25 cellular contexts compared by ENCODE assay signal in genomic region chr11:15148181-15148580, GRCh38. TPM values are rescaled to one million over a fixed set of nuclear protein-coding genes. Genes with fewer than 3 reads are reported as not detected.
"Had no signal": no experiment of that assay in that cellular context is flagged by ENCODE, and none has a peak within 500 bp of the region (broad histone marks: within the 10 kb centered on the region; RNA-seq: fewer than 3 reads in every experiment).

No MANE protein-coding gene starts in this region.

- DNase-seq: activated B cell treated with CpG ODN at 0.5 μM for 24 hours; activated CD4-positive, alpha-beta memory T cell treated with anti-CD3 and anti-CD28 coated beads for 36 hours; activated CD4-positive, alpha-beta T cell treated with anti-CD3 and anti-CD28 coated beads for 4 hours; activated gamma-delta T cell treated with Interleukin-2 at 50 U/mL for 16 hours; activated T-cell treated with anti-CD3 and anti-CD28 coated beads for 4 hours; amniotic stem cell; brain microvascular endothelial cell; cerebellar nuclear complex; dermis blood vessel endothelial cell; effector memory CD4-positive, alpha-beta T cell; gastrocnemius medialis; heart left ventricle; immature natural killer cell; mesenchymal stem cell; mucosa of descending colon; naive B cell; pancreas; spleen; stimulated activated naive B cell treated with anti-CD40 and anti-IgM and Interleukin-4, amounts not matched to agents 10 μg/mL and 1 μg/mL and 100 μg/mL, for 72 hours; T-cell; upper lobe of right lung had no signal

- H3K9me3 Mint-ChIP-seq: activated B cell treated with CpG ODN at 0.5 μM for 24 hours; activated CD4-positive, alpha-beta memory T cell treated with anti-CD3 and anti-CD28 coated beads for 36 hours; activated naive CD4-positive, alpha-beta T cell treated with anti-CD3 and anti-CD28 coated beads, Interleukin-2, amount 50 U/mL, for 72 hours; activated T-helper 1 cell treated with anti-CD3 and anti-CD28 coated beads, Interleukin-12 subunit alpha, Interleukin-12 subunit beta, Interleukin-2, Interleukin-4 antibody, amounts not matched to agents 30 ng/mL and 10 ng/mL and 1 ng/mL, durations not matched to agents 14 hours and 24 hours and 36 hours; neural crest cell; stimulated activated naive B cell treated with anti-CD40 and anti-IgM and Interleukin-4, amounts not matched to agents 10 μg/mL and 1 μg/mL and 100 μg/mL, for 72 hours; T-cell had no signal

- FAIRE-seq: pancreas had no signal

- H3K27ac ChIP-seq: brain microvascular endothelial cell, gastrocnemius medialis, heart left ventricle, pancreas, spleen, thoracic aorta, upper lobe of right lung had no signal

- H3K4me1 ChIP-seq: gastrocnemius medialis, heart left ventricle, upper lobe of right lung had no signal

- H3K36me3 ChIP-seq: brain microvascular endothelial cell, gastrocnemius medialis, heart left ventricle, pancreas, spleen, thoracic aorta, upper lobe of right lung had no signal

- H3K9me3 ChIP-seq: gastrocnemius medialis, heart left ventricle, mucosa of descending colon, pancreas, spleen, thoracic aorta, upper lobe of right lung had no signal

- H3K27me3 Mint-ChIP-seq: activated B cell treated with CpG ODN at 0.5 μM for 24 hours had no signal

- H3K36me3 Mint-ChIP-seq: activated CD4-positive, alpha-beta memory T cell treated with anti-CD3 and anti-CD28 coated beads for 36 hours; activated naive CD4-positive, alpha-beta T cell treated with anti-CD3 and anti-CD28 coated beads, Interleukin-2, amount 50 U/mL, for 72 hours; immature natural killer cell; naive B cell; stimulated activated naive B cell treated with anti-CD40 and anti-IgM and Interleukin-4, amounts not matched to agents 10 μg/mL and 1 μg/mL and 100 μg/mL, for 72 hours; T-cell had no signal

- H3K4me3 Mint-ChIP-seq: activated B cell treated with CpG ODN at 0.5 μM for 24 hours; activated CD4-positive, alpha-beta memory T cell treated with anti-CD3 and anti-CD28 coated beads for 36 hours; activated T-helper 1 cell treated with anti-CD3 and anti-CD28 coated beads, Interleukin-12 subunit alpha, Interleukin-12 subunit beta, Interleukin-2, Interleukin-4 antibody, amounts not matched to agents 30 ng/mL and 10 ng/mL and 1 ng/mL, durations not matched to agents 14 hours and 24 hours and 36 hours; immature natural killer cell; naive B cell; neural crest cell; stimulated activated naive B cell treated with anti-CD40 and anti-IgM and Interleukin-4, amounts not matched to agents 10 μg/mL and 1 μg/mL and 100 μg/mL, for 72 hours; T-cell had no signal

- H3K27me3 ChIP-seq: brain microvascular endothelial cell, gastrocnemius medialis, heart left ventricle, pancreas, upper lobe of right lung had no signal

- H3K27ac Mint-ChIP-seq: activated B cell treated with CpG ODN at 0.5 μM for 24 hours; activated CD4-positive, alpha-beta memory T cell treated with anti-CD3 and anti-CD28 coated beads for 36 hours; activated naive CD4-positive, alpha-beta T cell treated with anti-CD3 and anti-CD28 coated beads, Interleukin-2, amount 50 U/mL, for 72 hours; activated T-helper 1 cell treated with anti-CD3 and anti-CD28 coated beads, Interleukin-12 subunit alpha, Interleukin-12 subunit beta, Interleukin-2, Interleukin-4 antibody, amounts not matched to agents 30 ng/mL and 10 ng/mL and 1 ng/mL, durations not matched to agents 14 hours and 24 hours and 36 hours; stimulated activated naive B cell treated with anti-CD40 and anti-IgM and Interleukin-4, amounts not matched to agents 10 μg/mL and 1 μg/mL and 100 μg/mL, for 72 hours; T-cell had no signal

- H3K4me3 ChIP-seq: gastrocnemius medialis, heart left ventricle, mucosa of descending colon, pancreas, spleen, thoracic aorta, upper lobe of right lung had no signal

RNA-seq across cellular contexts. Expression of gene INSC, which starts 33.5 kb away (rescaled TPM):
- total RNA-seq: activated B cell treated with CpG ODN at 0.5 μM for 24 hours; activated T-helper 1 cell treated with anti-CD3 and anti-CD28 coated beads, Interleukin-12 subunit alpha, Interleukin-12 subunit beta, Interleukin-2, Interleukin-4 antibody, amounts not matched to agents 30 ng/mL and 10 ng/mL and 1 ng/mL, durations not matched to agents 14 hours and 24 hours and 36 hours; dermis blood vessel endothelial cell; gastrocnemius medialis had no signal
